Comparison of ENCODE assay signal across 20 cellular contexts in genomic region chr10:1354776-1355435, GRCh38.
"Had no signal": no experiment of that assay in that cellular context is flagged by ENCODE, and none has a peak within 500 bp of the region (broad histone marks: within the 10 kb centered on the region; RNA-seq: fewer than 3 reads in every experiment).

No MANE protein-coding gene starts in this region.

- H3K27me3 ChIP-seq: gastrocnemius medialis, hepatocyte had no signal

- DNase-seq: cortex of kidney; dorsolateral prefrontal cortex; effector CD8-positive, alpha-beta T cell; gastrocnemius medialis; left colon; left ventricle myocardium superior; mesendoderm; naive B cell; psoas muscle; retina; stimulated activated CD4-positive, alpha-beta T cell treated with anti-CD3 and anti-CD28 coated beads, Interleukin-2, amount 100 ng/mL, for 24 hours; stimulated activated CD4-positive, alpha-beta T cell treated with anti-CD3 and anti-CD28 coated beads, Interleukin-4, amount 100 ng/mL, for 4 hours; stimulated activated naive CD4-positive, alpha-beta T cell treated with Interleukin-2 at 50 U/mL for 16 hours; trophoblast cell had no signal

- FAIRE-seq: urothelium cell line had no signal

- H3K36me3 Mint-ChIP-seq: naive B cell had no signal

- H3K4me1 Mint-ChIP-seq: nephron had no signal

- H3K36me3 ChIP-seq: gastrocnemius medialis, neutrophil had no signal

- H3K4me3 Mint-ChIP-seq: naive B cell, nephron had no signal

- H3K9me3 ChIP-seq: gastrocnemius medialis, neutrophil, psoas muscle had no signal

- H3K27ac Mint-ChIP-seq: nephron had no signal

- ATAC-seq: esophagus mucosa, gastrocnemius medialis, left colon, left ventricle myocardium superior, psoas muscle, sciatic nerve had no signal

- H3K4me1 ChIP-seq: gastrocnemius medialis, psoas muscle had no signal

- H3K27ac ChIP-seq: dorsolateral prefrontal cortex, gastrocnemius medialis, hepatocyte, neutrophil, psoas muscle had no signal

- H3K9me3 Mint-ChIP-seq: naive B cell, nephron had no signal

- H3K4me3 ChIP-seq: dorsolateral prefrontal cortex, gastrocnemius medialis, hepatocyte, psoas muscle had no signal
